Comparison of ENCODE assay signal across 8 cellular contexts in the genomic region with DNA sequence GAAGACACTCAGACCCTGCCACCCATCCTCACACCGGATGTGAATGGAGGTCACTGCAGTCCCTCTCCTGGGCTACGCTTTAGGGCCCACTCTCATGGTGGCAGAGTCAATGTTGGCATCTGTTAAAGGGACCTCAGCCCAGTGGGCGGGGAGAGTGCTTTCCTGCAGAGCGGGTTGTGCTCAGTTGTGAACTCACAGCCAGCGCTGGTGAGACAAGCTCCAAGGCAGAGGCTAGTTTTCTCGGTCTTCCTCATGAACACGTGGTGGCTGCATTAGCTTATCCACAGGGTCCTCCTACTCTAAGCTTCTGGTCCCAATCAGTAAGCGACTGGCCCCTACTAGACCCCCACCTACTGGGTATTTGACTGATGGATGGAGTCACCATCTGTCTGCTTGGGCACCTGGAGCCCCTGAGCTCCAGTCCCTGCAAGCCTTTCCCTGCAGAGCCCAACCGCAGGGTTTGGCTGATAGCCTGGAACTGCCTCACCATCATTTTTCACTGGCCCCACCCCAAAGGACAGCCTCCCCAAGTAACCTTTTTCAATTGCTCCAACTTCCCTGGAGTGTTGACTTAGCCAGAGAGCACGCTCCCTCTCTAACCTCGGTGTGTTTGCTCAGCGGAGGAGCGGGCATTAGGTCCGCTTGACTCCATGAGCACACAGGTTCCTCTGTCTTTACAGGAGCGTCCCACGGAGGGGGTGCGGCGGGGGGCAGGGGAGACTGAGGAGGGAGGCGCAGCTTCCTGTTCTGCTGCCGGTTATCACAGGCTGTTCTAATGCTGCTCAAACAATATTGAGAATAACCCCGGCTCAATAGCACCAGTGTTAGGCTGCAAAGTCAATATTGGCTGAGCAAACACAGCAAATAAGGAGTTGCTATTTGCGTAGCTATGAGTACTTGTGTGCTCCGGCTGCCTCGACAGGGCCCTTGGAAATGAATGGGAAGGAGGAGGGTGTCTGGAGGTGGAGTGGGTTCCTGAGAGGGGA.
DNase-seq lines count a peak whose midpoint lies in the region; ATAC-seq and TF ChIP-seq lines count a peak whose summit lies in the region.

No MANE protein-coding gene starts in this region.

- H3K27ac ChIP-seq in CD4-positive, alpha-beta T cell (ENCODE audit: low read depth, low read length), result no peak overlapping the region
- H3K27ac ChIP-seq in brain microvascular endothelial cell, result no peak overlapping the region

- peaks cover 14% of the 10 kb centered on the region for H3K4me1 Mint-ChIP-seq in CD4-positive, alpha-beta T cell (ENCODE audit: low read depth)
- H3K4me1 Mint-ChIP-seq in mesothelial cell of epicardium, result peaks cover 27% of the 10 kb centered on the region

- H3K9me3 ChIP-seq in CD4-positive, alpha-beta T cell (ENCODE audit: control insufficient read depth, low read length), result no peaks in the 10 kb centered on the region

- H3K27me3 ChIP-seq in CD4-positive, alpha-beta T cell (ENCODE audit: control insufficient read depth, insufficient read depth, low read length), result no peaks in the 10 kb centered on the region
- H3K27me3 ChIP-seq in brain microvascular endothelial cell (replicated peaks), result peaks cover 27% of the 10 kb centered on the region

- POLR2A ChIA-PET in CD4-positive, alpha-beta T cell (lab: Charles Lee), result no interaction called here

- no peak overlapping the region for H3K4me3 ChIP-seq in brain microvascular endothelial cell (ENCODE audit: low read depth, low read length)

- intact Hi-C loops in CD4-positive, alpha-beta T cell (cut with DNase I, micrococcal nuclease), result no loop called here

- peak overlapping the region; percentile 25 for H3K4me3 Mint-ChIP-seq in CD4-positive, alpha-beta T cell
- H3K4me3 Mint-ChIP-seq in mesothelial cell of epicardium, result no peak overlapping the region

- no peaks in the 10 kb centered on the region for H3K36me3 ChIP-seq in brain microvascular endothelial cell (replicated peaks)

- H3K27me3 Mint-ChIP-seq in CD4-positive, alpha-beta T cell, result no peaks in the 10 kb centered on the region
- peaks cover 17% of the 10 kb centered on the region for H3K27me3 Mint-ChIP-seq in mesothelial cell of epicardium (ENCODE audit: low read depth)

- in situ Hi-C loops in brain microvascular endothelial cell (cut with HindIII; ENCODE audit: low pct_ligation_motif_present, low sequenced_read_pairs), result no loop called here

- H3K36me3 Mint-ChIP-seq in CD4-positive, alpha-beta T cell (ENCODE audit: low read depth), result no peaks in the 10 kb centered on the region
- no peaks in the 10 kb centered on the region for H3K36me3 Mint-ChIP-seq in mesothelial cell of epicardium

- TF ChIP-seq CTCF in CD4-positive, alpha-beta T cell (IDR thresholded peaks at IDR 0.05), result no peak
- no peak for TF ChIP-seq CTCF in brain microvascular endothelial cell (IDR thresholded peaks at IDR 0.05; ENCODE audit: low read depth, low read length, missing control alignments)
- no peak for TF ChIP-seq CTCF in mesothelial cell of epicardium (IDR thresholded peaks at IDR 0.05; ENCODE audit: unreplicated experiment)

- CTCF ChIA-PET in CD4-positive, alpha-beta T cell (lab: Charles Lee), result no interaction called here

- H3K27ac Mint-ChIP-seq in CD4-positive, alpha-beta T cell, result no peak overlapping the region
- peak overlapping the region; percentile 74 for H3K27ac Mint-ChIP-seq in mesothelial cell of epicardium

- DNase-seq in CD4-positive, alpha-beta T cell, result no peak
- DNase-seq in NCI-H2029 treated with DMSO at 0.1 percent for 48 hours (lab: John Stamatoyannopoulos, UW) (peak; percentile 93), brain microvascular endothelial cell (peak; percentile 18), mesothelial cell of epicardium (ENCODE audit: low spot score in 2 of 2, unreplicated experiment in 2 of 2) (peak in 1 of 2 experiments; percentile 53), epidermal melanocyte (ENCODE audit: insufficient read length, low spot score) (no peak), dermis blood vessel endothelial cell (no peak)

- no peak for ATAC-seq in CD4-positive, alpha-beta T cell (ENCODE audit: poor library complexity)
- ATAC-seq in HG02588 (IDR thresholded peaks at IDR 0.05; ENCODE audit: unreplicated experiment) (no peak), HG02870 (IDR thresholded peaks at IDR 0.05; ENCODE audit: unreplicated experiment) (no peak)

- H3K9me3 Mint-ChIP-seq in CD4-positive, alpha-beta T cell, result no peaks in the 10 kb centered on the region
- H3K9me3 Mint-ChIP-seq in mesothelial cell of epicardium, result no peaks in the 10 kb centered on the region

Comparison
In these comparisons a context has a peak if more than half of its experiments do, and no peak if none do; other contexts are left out.
1. DNase-seq: peak in NCI-H2029 treated with DMSO at 0.1 percent for 48 hours (single experiment) and brain microvascular endothelial cell (single experiment); none in CD4-positive, alpha-beta T cell (0 of 10), epidermal melanocyte (single experiment) and dermis blood vessel endothelial cell (single experiment).